14 cellular contexts compared by ENCODE assay signal in genomic region chr2:227374158-227374557, GRCh38. TPM values are rescaled to one million over a fixed set of nuclear protein-coding genes. Genes with fewer than 3 reads are reported as not detected.
DNase-seq lines count a peak whose midpoint lies in the region; ATAC-seq, FAIRE-seq and TF ChIP-seq lines count a peak whose summit lies in the region.
"Had no signal": no experiment of that assay in that cellular context is flagged by ENCODE, and none has a peak within 500 bp of the region (broad histone marks: within the 10 kb centered on the region; RNA-seq: fewer than 3 reads in every experiment).

No MANE protein-coding gene starts in this region.

- peaks cover 2% of the 10 kb centered on the region for H3K27me3 Mint-ChIP-seq in activated T-cell treated with anti-CD3 and anti-CD28 coated beads, Interleukin-2, amount 50 U/mL, for 4 hours (ENCODE audit: low read depth)

- H3K36me3 Mint-ChIP-seq in activated T-cell treated with anti-CD3 and anti-CD28 coated beads, Interleukin-2, amount 50 U/mL, for 4 hours (ENCODE audit: insufficient read depth) = no peaks in the 10 kb centered on the region
- H3K36me3 Mint-ChIP-seq: neural progenitor cell had no signal

- no peak overlapping the region for H3K4me3 ChIP-seq in osteoblast (ENCODE audit: insufficient read depth, low read length)
- H3K4me3 ChIP-seq: neural progenitor cell, Peyer's patch had no signal

- H2AFZ ChIP-seq in osteoblast (ENCODE audit: low read length) = no peak overlapping the region
- H2AFZ ChIP-seq: neural progenitor cell had no signal

- peaks cover 9% of the 10 kb centered on the region for H3K4me1 Mint-ChIP-seq in activated T-cell treated with anti-CD3 and anti-CD28 coated beads, Interleukin-2, amount 50 U/mL, for 4 hours (ENCODE audit: low read depth)
- H3K4me1 Mint-ChIP-seq: neural progenitor cell had no signal

- ATAC-seq in activated T-cell treated with anti-CD3 and anti-CD28 coated beads, Interleukin-2, amount 50 U/mL, for 4 hours = peak; percentile 90 to 93
- no peak for ATAC-seq in GM19397 (IDR thresholded peaks at IDR 0.05; ENCODE audit: unreplicated experiment)
- ATAC-seq in GM21381 (IDR thresholded peaks at IDR 0.05; ENCODE audit: unreplicated experiment) = no peak

- H3K9me3 ChIP-seq in osteoblast (ENCODE audit: low read depth, low read length) = no peaks in the 10 kb centered on the region
- H3K9me3 ChIP-seq: Peyer's patch had no signal

- TF ChIP-seq POLR2A in GM12892 (IDR thresholded peaks at IDR 0.05; ENCODE audit: low read depth, low read length) = no peak

- no peak for FAIRE-seq in GM12892 (lab: Jason Lieb, UNC)
- FAIRE-seq: islet of Langerhans had no signal

- H3K4me1 ChIP-seq in osteoblast (ENCODE audit: insufficient read depth, low read length) = peaks cover 72% of the 10 kb centered on the region
- H3K4me1 ChIP-seq: neural progenitor cell, Peyer's patch had no signal

- peak; percentile 18 for DNase-seq in EL
- peak; percentile 32 to 42 for DNase-seq in Kasumi-1 (lab: John Stamatoyannopoulos, UW)
- DNase-seq in activated T-cell treated with anti-CD3 and anti-CD28 coated beads, Interleukin-2, amount 50 U/mL, for 4 hours = no peak
- DNase-seq in osteoblast (ENCODE audit: insufficient read length, low spot score, missing footprints) = peak; percentile 18
- DNase-seq in GM12892 (ENCODE audit: insufficient read length) = no peak
- no peak for DNase-seq in LoVo (ENCODE audit: low spot score)
- DNase-seq: DMS79 treated with DMSO at 0.1 percent for 48 hours; effector CD4-positive, alpha-beta T cell; NCI-H1048; Peyer's patch had no signal

- peak overlapping the region; percentile 45 for H3K4me2 ChIP-seq in osteoblast (ENCODE audit: insufficient read depth, low read length)
- H3K4me2 ChIP-seq: neural progenitor cell had no signal

- H3K4me3 Mint-ChIP-seq in activated T-cell treated with anti-CD3 and anti-CD28 coated beads, Interleukin-2, amount 50 U/mL, for 4 hours = no peak overlapping the region
- H3K4me3 Mint-ChIP-seq: neural progenitor cell had no signal

- H3K36me3 ChIP-seq in osteoblast (ENCODE audit: insufficient read depth, low read length) = no peaks in the 10 kb centered on the region
- H3K36me3 ChIP-seq: neural progenitor cell, Peyer's patch had no signal

- no peaks in the 10 kb centered on the region for H4K20me1 ChIP-seq in osteoblast (ENCODE audit: insufficient read depth, low read length)

- TF ChIP-seq CTCF in osteoblast (IDR thresholded peaks at IDR 0.05; ENCODE audit: extremely low read depth, low read depth, low read length) = no peak

- no peaks in the 10 kb centered on the region for H3K27me3 ChIP-seq in osteoblast (ENCODE audit: insufficient read depth, low read length)
- H3K27me3 ChIP-seq: neural progenitor cell, Peyer's patch had no signal

- H3K9me3 Mint-ChIP-seq in activated T-cell treated with anti-CD3 and anti-CD28 coated beads, Interleukin-2, amount 50 U/mL, for 4 hours = no peaks in the 10 kb centered on the region
- H3K9me3 Mint-ChIP-seq: neural progenitor cell had no signal

- H3K27ac ChIP-seq in osteoblast (ENCODE audit: low read depth, low read length) = peak overlapping the region; percentile 66
- H3K27ac ChIP-seq: neural progenitor cell, Peyer's patch had no signal

- H3K79me2 ChIP-seq in osteoblast (ENCODE audit: insufficient read depth, low read length) = no peaks in the 10 kb centered on the region

RNA-seq across cellular contexts. Expression of gene TM4SF20, which starts 4.9 kb away (rescaled TPM):
- under 1 TPM in 1 of 3 donors, not detected in 2; 0.30 TPM for total RNA-seq in activated T-cell treated with anti-CD3 and anti-CD28 coated beads, Interleukin-2, amount 50 U/mL, for 4 hours
- 0.88 and 1.1 TPM in 2 replicates for total RNA-seq in osteoblast
- not detected for polyA plus RNA-seq in GM12892 (2012; ENCODE audit: missing spikeins)

RNA-seq across cellular contexts. Expression of gene SCYGR1, which starts 13.6 kb away (rescaled TPM):
- not detected for total RNA-seq in activated T-cell treated with anti-CD3 and anti-CD28 coated beads, Interleukin-2, amount 50 U/mL, for 4 hours
- not detected in 2 replicates for total RNA-seq in osteoblast
- not detected for polyA plus RNA-seq in GM12892 (2012; ENCODE audit: missing spikeins)
- total RNA-seq: Peyer's patch had no signal

RNA-seq across cellular contexts. Expression of gene MFF, which starts 49.1 kb away (rescaled TPM):
- total RNA-seq in activated T-cell treated with anti-CD3 and anti-CD28 coated beads, Interleukin-2, amount 50 U/mL, for 4 hours = 10 to 100 TPM; 56.1 to 59.0 (median 58.4) TPM
- 81.9 and 101 TPM in 2 replicates for total RNA-seq in osteoblast
- 88.5 TPM for polyA plus RNA-seq in GM12892 (2012; ENCODE audit: missing spikeins)

Comparison
In these comparisons a context has a peak if more than half of its experiments do, and no peak if none do; other contexts are left out.
1. DNase-seq: peak in EL (single experiment), Kasumi-1 (2 of 2) and osteoblast (single experiment); none in activated T-cell treated with anti-CD3 and anti-CD28 coated beads, Interleukin-2, amount 50 U/mL, for 4 hours (single experiment), GM12892 (single experiment) and LoVo (single experiment).
2. ATAC-seq: peak in activated T-cell treated with anti-CD3 and anti-CD28 coated beads, Interleukin-2, amount 50 U/mL, for 4 hours (2 of 2); none in GM19397 (single experiment) and GM21381 (single experiment).